In genomic region chr15:40263036-40263754, GRCh38 we compare ENCODE assay signal across 1 cellular context.
TF ChIP-seq lines count a peak whose summit lies in the region.

No MANE protein-coding gene starts in this region.

TF ChIP-seq in SK-N-SH treated with all-trans-retinoic acid at 6 μM for 48 hours, 23 proteins besides CTCF, POLR2A, EP300 and RAD21 (continued from another document):
- TF ChIP-seq PATZ1 (CRISPR knock-in tag; IDR thresholded peaks at IDR 0.05; ENCODE audit: borderline replicate concordance) (no peak), TOX (CRISPR knock-in tag; IDR thresholded peaks at IDR 0.05; ENCODE audit: borderline replicate concordance) (no peak), TCF4 (CRISPR knock-in tag; IDR thresholded peaks at IDR 0.05; ENCODE audit: borderline replicate concordance) (no peak), ZFP30 (CRISPR knock-in tag; IDR thresholded peaks at IDR 0.05) (no peak), CSRNP3 (CRISPR knock-in tag; IDR thresholded peaks at IDR 0.05) (no peak), PPARA (CRISPR knock-in tag; IDR thresholded peaks at IDR 0.05; ENCODE audit: borderline replicate concordance) (no peak)
